In genomic region chr1:183739082-183739481, GRCh38 we compare ENCODE assay signal across 18 cellular contexts.
DNase-seq lines count a peak whose midpoint lies in the region; ATAC-seq, FAIRE-seq and TF ChIP-seq lines count a peak whose summit lies in the region.
"Had no signal": no experiment of that assay in that cellular context is flagged by ENCODE, and none has a peak within 500 bp of the region (broad histone marks: within the 10 kb centered on the region; RNA-seq: fewer than 3 reads in every experiment).

No MANE protein-coding gene starts in this region.

- H3K27me3 Mint-ChIP-seq in activated CD4-positive, alpha-beta T cell treated with anti-CD3 and anti-CD28 coated beads for 36 hours, result no peaks in the 10 kb centered on the region

- H3F3A ChIP-seq in MM.1S (ENCODE audit: insufficient read depth, low read length), result no peaks in the 10 kb centered on the region

- H3K4me2 ChIP-seq in HepG2 (ENCODE audit: low read depth, low read length) (no peak overlapping the region), MM.1S (ENCODE audit: low read depth, low read length) (no peak overlapping the region)

- POLR2A ChIA-PET in HepG2 (lab: Yijun Ruan, JAX), result no interaction called here
- POLR2A ChIA-PET in activated CD4-positive, alpha-beta T cell treated with anti-CD3 and anti-CD28 coated beads for 36 hours (lab: Charles Lee), result interaction anchor here (0.6 kb wide), 1 partner anchor 398 kb away, joined by 3 read pairs; no protein-coding TSS in a partner anchor

- peaks cover 0 to 1% of the 10 kb centered on the region in 2 experiments; a peak in 2 of 5 replicates for H3K36me3 ChIP-seq in HepG2 (replicated peaks in 1 of 2; ENCODE audit: control insufficient read depth in 1 of 2, insufficient read depth in 2 of 2, low read length in 2 of 2)
- H3K36me3 ChIP-seq in right lobe of liver, result no peaks in the 10 kb centered on the region
- no peaks in the 10 kb centered on the region for H3K36me3 ChIP-seq in MM.1S (replicated peaks; ENCODE audit: insufficient read depth, low read length)
- no peaks in the 10 kb centered on the region for H3K36me3 ChIP-seq in bronchial epithelial cell (ENCODE audit: control insufficient read depth, insufficient read depth, low read length)
- no peaks in the 10 kb centered on the region for H3K36me3 ChIP-seq in kidney (ENCODE audit: control insufficient read depth in 1 of 2, insufficient read depth in 2 of 2, low read length in 2 of 2)

- CTCF ChIA-PET in HepG2 (lab: Yijun Ruan, JAX; ENCODE audit: low intra/inter-chr PET ratio, low total read pairs), result no interaction called here
- CTCF ChIA-PET in activated CD4-positive, alpha-beta T cell treated with anti-CD3 and anti-CD28 coated beads for 36 hours (lab: Charles Lee), result no interaction called here

- no peak overlapping the region for H3K27ac ChIP-seq in HepG2 (ENCODE audit: extremely low read length, insufficient read depth, low read length)
- no peak overlapping the region for H3K27ac ChIP-seq in right lobe of liver
- no peak overlapping the region for H3K27ac ChIP-seq in MM.1S (ENCODE audit: low read length)
- H3K27ac ChIP-seq in kidney (ENCODE audit: low read depth in 2 of 2, low read length in 2 of 2), result no peak overlapping the region

- no peak for TF ChIP-seq POLR2A in HepG2 (IDR thresholded peaks at IDR 0.05; ENCODE audit: insufficient read depth in 1 of 2, low read depth in 2 of 2, low read length in 2 of 2)
- no peak for TF ChIP-seq POLR2A in right lobe of liver (IDR thresholded peaks at IDR 0.05)

- ATAC-seq in HepG2 (no peak), right lobe of liver (no peak), HG03045 (IDR thresholded peaks at IDR 0.05; ENCODE audit: unreplicated experiment) (no peak)
- peak; percentile 13 for ATAC-seq in stimulated activated effector memory CD8-positive, alpha-beta T cell treated with anti-CD3 and anti-CD28 coated beads, Interleukin-12 subunit alpha, Interleukin-12 subunit beta, amount 100 ng/mL, for 72 hours
- no peak for ATAC-seq in activated CD4-positive, alpha-beta T cell treated with anti-CD3 and anti-CD28 coated beads for 36 hours
- ATAC-seq: CD8-positive, alpha-beta T cell; Panc1 had no signal

- no peaks in the 10 kb centered on the region for H4K20me1 ChIP-seq in HepG2 (ENCODE audit: insufficient read depth, low read length)
- H4K20me1 ChIP-seq in MM.1S (ENCODE audit: insufficient read depth, low read length), result no peaks in the 10 kb centered on the region

- H3K9ac ChIP-seq in HepG2 (ENCODE audit: insufficient read depth, low read depth, low read length), result no peak overlapping the region
- no peak overlapping the region for H3K9ac ChIP-seq in MM.1S (ENCODE audit: low read length)
- H3K9ac ChIP-seq in kidney (ENCODE audit: low read length in 2 of 2), result no peak overlapping the region

- 95% methylated on average over 2 of the region's 2 CpGs for WGBS in HepG2 (ENCODE audit: low lambda C conversion rate)
- WGBS in right lobe of liver (ENCODE audit: insufficient coverage, low coverage, low lambda C conversion rate, missing lambda C conversion rate), result 100% methylated on average over 1 of the region's 2 CpGs

- no peak for DNase-seq in HepG2 (ENCODE audit: low spot score)
- DNase-seq in right lobe of liver, result no peak
- DNase-seq in MM.1S, result no peak
- no peak for DNase-seq in bronchial epithelial cell (ENCODE audit: low read depth)
- no peak for DNase-seq in stimulated activated effector memory CD8-positive, alpha-beta T cell treated with anti-CD3 and anti-CD28 coated beads, Interleukin-12 subunit alpha, Interleukin-12 subunit beta, amount 100 ng/mL, for 72 hours (ENCODE audit: low spot score in 2 of 2)
- DNase-seq in activated CD4-positive, alpha-beta T cell treated with anti-CD3 and anti-CD28 coated beads for 36 hours, result no peak
- no peak for DNase-seq in kidney
- DNase-seq: CD8-positive, alpha-beta T cell; NCI-H1048; NCI-H146; NCI-H2081 treated with DMSO at 0.1 percent for 48 hours; NCI-H2227 treated with DMSO at 0.1 percent for 48 hours; NCI-H524 treated with DMSO at 0.1 percent for 48 hours; SHP77 had no signal

- TF ChIP-seq RAD21 in HepG2 (CRISPR knock-in tag; IDR thresholded peaks at IDR 0.05), result no peak

- H3K27me3 ChIP-seq in HepG2 (ENCODE audit: control insufficient read depth in 1 of 2, insufficient read depth in 2 of 2, low read length in 2 of 2) (no peaks in the 10 kb centered on the region), right lobe of liver (no peaks in the 10 kb centered on the region), MM.1S (replicated peaks; ENCODE audit: insufficient read depth, low read length) (no peaks in the 10 kb centered on the region), bronchial epithelial cell (ENCODE audit: control insufficient read depth, insufficient read depth, low read length) (no peaks in the 10 kb centered on the region)

- H3K4me1 ChIP-seq in HepG2 (ENCODE audit: insufficient read depth, low read length), result peaks cover 20% of the 10 kb centered on the region
- H3K4me1 ChIP-seq in right lobe of liver, result peaks cover 0 to 11% (median 0%) of the 10 kb centered on the region in 4 donors
- H3K4me1 ChIP-seq in MM.1S (ENCODE audit: low read length), result no peaks in the 10 kb centered on the region
- H3K4me1 ChIP-seq in kidney (ENCODE audit: control insufficient read depth in 1 of 2, insufficient read depth in 1 of 2, low read depth in 1 of 2, low read length in 2 of 2), result peaks cover 3 to 5% of the 10 kb centered on the region in 2 donors

- intact Hi-C loops in HepG2 (cut with micrococcal nuclease; ENCODE audit: unreplicated experiment) (loop anchor here (10.0 kb wide), 1 partner anchor 106 kb away; no protein-coding TSS in a partner anchor), right lobe of liver (cut with DNase I) (no loop called here), kidney (cut with DNase I) (no loop called here)
- intact Hi-C loops in activated CD4-positive, alpha-beta T cell treated with anti-CD3 and anti-CD28 coated beads for 36 hours (cut with DNase I, micrococcal nuclease), result no loop called here

- H3K27ac Mint-ChIP-seq in stimulated activated effector memory CD8-positive, alpha-beta T cell treated with anti-CD3 and anti-CD28 coated beads, Interleukin-12 subunit alpha, Interleukin-12 subunit beta, amount 100 ng/mL, for 72 hours, result no peak overlapping the region
- no peak overlapping the region for H3K27ac Mint-ChIP-seq in activated CD4-positive, alpha-beta T cell treated with anti-CD3 and anti-CD28 coated beads for 36 hours
- H3K27ac Mint-ChIP-seq: CD8-positive, alpha-beta T cell had no signal

- FAIRE-seq in HepG2 (lab: Jason Lieb, UNC) (no peak), bronchial epithelial cell (lab: Jason Lieb, UNC) (peak; percentile 43), kidney (lab: Jason Lieb, UNC) (no peak)
- FAIRE-seq: D721Med, H54 had no signal

- TF ChIP-seq EP300 in HepG2 (IDR thresholded peaks at IDR 0.05; ENCODE audit: low read depth in 2 of 2, low read length in 2 of 2), result no peak
- no peak for TF ChIP-seq EP300 in HepG2 (CRISPR knock-in tag; IDR thresholded peaks at IDR 0.05; ENCODE audit: borderline replicate concordance)

- no peaks in the 10 kb centered on the region for H3K4me1 Mint-ChIP-seq in stimulated activated effector memory CD8-positive, alpha-beta T cell treated with anti-CD3 and anti-CD28 coated beads, Interleukin-12 subunit alpha, Interleukin-12 subunit beta, amount 100 ng/mL, for 72 hours
- H3K4me1 Mint-ChIP-seq in activated CD4-positive, alpha-beta T cell treated with anti-CD3 and anti-CD28 coated beads for 36 hours, result no peaks in the 10 kb centered on the region

- no peaks in the 10 kb centered on the region for H3K9me2 ChIP-seq in MM.1S (replicated peaks; ENCODE audit: insufficient read depth, low read length)

- H3K4me3 Mint-ChIP-seq in stimulated activated effector memory CD8-positive, alpha-beta T cell treated with anti-CD3 and anti-CD28 coated beads, Interleukin-12 subunit alpha, Interleukin-12 subunit beta, amount 100 ng/mL, for 72 hours, result no peak overlapping the region
- H3K4me3 Mint-ChIP-seq in activated CD4-positive, alpha-beta T cell treated with anti-CD3 and anti-CD28 coated beads for 36 hours, result no peak overlapping the region
- H3K4me3 Mint-ChIP-seq: CD8-positive, alpha-beta T cell had no signal

- TF ChIP-seq CTCF in HepG2 (CRISPR knock-in tag; IDR thresholded peaks at IDR 0.05), result peak; percentile 32; the same call in 1 of the 2 replicates
- TF ChIP-seq CTCF in right lobe of liver (IDR thresholded peaks at IDR 0.05), result no peak
- TF ChIP-seq CTCF in MM.1S (IDR thresholded peaks at IDR 0.05; ENCODE audit: low read length), result 0 out of 2 replicates have a peak, but pooled peaks have one; percentile 6
- TF ChIP-seq CTCF in bronchial epithelial cell (IDR thresholded peaks at IDR 0.05; ENCODE audit: insufficient read depth, low read length, severe bottlenecking), result no peak
- TF ChIP-seq CTCF in kidney (IDR thresholded peaks at IDR 0.05; ENCODE audit: borderline replicate concordance, extremely low read depth, insufficient read depth), result no peak

- no peak overlapping the region for H3K4me3 ChIP-seq in HepG2 (replicated peaks in 1 of 3; ENCODE audit: insufficient read depth in 1 of 3, low read depth in 2 of 3, low read length in 3 of 3)
- no peak overlapping the region for H3K4me3 ChIP-seq in right lobe of liver
- H3K4me3 ChIP-seq in MM.1S (ENCODE audit: low read length), result no peak overlapping the region
- no peak overlapping the region for H3K4me3 ChIP-seq in bronchial epithelial cell (ENCODE audit: low read depth, low read length)
- no peak overlapping the region for H3K4me3 ChIP-seq in kidney (ENCODE audit: low read length in 2 of 2)

- H3K9me3 Mint-ChIP-seq in stimulated activated effector memory CD8-positive, alpha-beta T cell treated with anti-CD3 and anti-CD28 coated beads, Interleukin-12 subunit alpha, Interleukin-12 subunit beta, amount 100 ng/mL, for 72 hours, result peaks cover 2% of the 10 kb centered on the region
- H3K9me3 Mint-ChIP-seq in activated CD4-positive, alpha-beta T cell treated with anti-CD3 and anti-CD28 coated beads for 36 hours (ENCODE audit: low read depth), result no peaks in the 10 kb centered on the region

- no peak overlapping the region for H2AFZ ChIP-seq in HepG2 (ENCODE audit: low read length)
- H2AFZ ChIP-seq in MM.1S (ENCODE audit: low read length), result no peak overlapping the region

- in situ Hi-C loops in HepG2 (cut with HindIII; ENCODE audit: extremely low pct_ligation_motif_present, low pct_unique_long_range_greater_than_20kb), result no loop called here

- no TSS peak for BruUV-seq in HepG2 (replicated peaks; lab: Mats Ljungman, UMichigan)

- no peaks in the 10 kb centered on the region for H3K36me3 Mint-ChIP-seq in stimulated activated effector memory CD8-positive, alpha-beta T cell treated with anti-CD3 and anti-CD28 coated beads, Interleukin-12 subunit alpha, Interleukin-12 subunit beta, amount 100 ng/mL, for 72 hours
- peaks cover 3% of the 10 kb centered on the region for H3K36me3 Mint-ChIP-seq in activated CD4-positive, alpha-beta T cell treated with anti-CD3 and anti-CD28 coated beads for 36 hours (ENCODE audit: low read depth)

- no peaks in the 10 kb centered on the region for H3K79me2 ChIP-seq in HepG2 (ENCODE audit: insufficient read depth, low read length)
- no peaks in the 10 kb centered on the region for H3K79me2 ChIP-seq in MM.1S (ENCODE audit: low read length)

- H3K9me3 ChIP-seq in HepG2 (ENCODE audit: low read length) (no peaks in the 10 kb centered on the region), right lobe of liver (no peaks in the 10 kb centered on the region), MM.1S (replicated peaks; ENCODE audit: insufficient read depth, low read length) (no peaks in the 10 kb centered on the region), kidney (ENCODE audit: control insufficient read depth in 1 of 2, low read length in 2 of 2) (no peaks in the 10 kb centered on the region)

Comparison
In these comparisons a context has a peak if more than half of its experiments do, and no peak if none do; other contexts are left out.
1. CTCF ChIP-seq: peak in HepG2 (single experiment) and MM.1S (single experiment); none in right lobe of liver (0 of 4), bronchial epithelial cell (single experiment) and kidney (single experiment).